1 cellular context compared by ENCODE assay signal in genomic region chr12:68786929-68787328, GRCh38.
TF ChIP-seq lines count a peak whose summit lies in the region.

No MANE protein-coding gene starts in this region.

TF ChIP-seq in K562, 482 proteins besides CTCF, POLR2A, EP300 and RAD21:
- TF ChIP-seq HINFP (tag; conservative IDR thresholded peaks at IDR 0.05; ENCODE audit: low read depth) (no peak), GTF2E2 (tag; IDR thresholded peaks at IDR 0.05) (0 out of 2 replicates have a peak, but pooled peaks have one; percentile 13), ZNF561 (CRISPR knock-in tag; conservative IDR thresholded peaks at IDR 0.05) (no peak), STAT5A (IDR thresholded peaks at IDR 0.05; ENCODE audit: borderline replicate concordance, low read length) (no peak), ZBTB8A (IDR thresholded peaks at IDR 0.05; ENCODE audit: partially characterized antibody) (no peak), GATAD2A (IDR thresholded peaks at IDR 0.05) (no peak), ZNF140 (CRISPR knock-in tag; IDR thresholded peaks at IDR 0.05) (no peak), GABPB2 (CRISPR knock-in tag; conservative IDR thresholded peaks at IDR 0.05) (no peak), MEF2A (IDR thresholded peaks at IDR 0.05; ENCODE audit: control insufficient read depth, low read depth, low read length) (peak; percentile 79), ZNF274 (IDR thresholded peaks at IDR 0.05; ENCODE audit: borderline replicate concordance, low read depth, low read length) (no peak), HDAC2 (IDR thresholded peaks at IDR 0.05) (no peak)
